Comparison of ENCODE assay signal across 35 cellular contexts in the genomic region with DNA sequence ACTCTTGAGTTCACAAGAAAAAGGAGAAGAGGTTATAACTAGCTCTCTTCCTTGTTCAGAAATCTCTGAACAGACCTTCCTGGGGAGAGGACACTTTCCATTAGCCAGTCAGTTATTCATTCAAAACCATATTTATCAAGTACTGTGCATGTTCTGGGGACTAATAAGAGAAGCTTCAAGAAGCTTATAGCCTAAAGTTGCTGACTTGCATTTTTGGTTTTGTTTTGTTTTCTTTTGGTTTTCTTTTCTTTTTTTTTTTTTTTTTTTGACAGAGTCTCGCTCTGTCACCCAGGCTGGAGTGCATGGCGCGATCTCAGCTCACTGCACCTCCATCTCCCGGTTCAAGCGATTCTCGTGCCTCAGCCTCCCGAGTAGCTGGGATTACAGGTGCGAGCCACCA.
"Had no signal": no experiment of that assay in that cellular context is flagged by ENCODE, and none has a peak within 500 bp of the region (broad histone marks: within the 10 kb centered on the region; RNA-seq: fewer than 3 reads in every experiment).

No MANE protein-coding gene starts in this region.

- ATAC-seq: activated CD8-positive, alpha-beta T cell treated with anti-CD3 and anti-CD28 coated beads for 36 hours; activated naive CD4-positive, alpha-beta T cell treated with anti-CD3 and anti-CD28 coated beads, Interleukin-2, amount 50 U/mL, for 72 hours; activated T-cell treated with anti-CD3 and anti-CD28 coated beads, Interleukin-2, amount 50 U/mL, for 4 hours; activated T-cell treated with anti-CD3 and anti-CD28 coated beads, Interleukin-2, amount 50 U/mL, for 72 hours; activated T-helper 17 cell treated with anti-CD3 and anti-CD28 coated beads, Interleukin-2, amount 50 U/mL, for 72 hours; body of pancreas had no signal

- H3K9me3 ChIP-seq: adrenal gland, body of pancreas had no signal

- H3K27me3 ChIP-seq: adrenal gland, body of pancreas, brain microvascular endothelial cell, cardiac muscle cell had no signal

- H3K36me3 ChIP-seq: adrenal gland, brain microvascular endothelial cell, cardiac muscle cell had no signal

- H3K27ac ChIP-seq: adrenal gland, body of pancreas, brain microvascular endothelial cell, cardiac muscle cell, VCaP had no signal

- FAIRE-seq: astrocyte, bronchial epithelial cell, TTC549 had no signal

- H3K4me1 ChIP-seq: adrenal gland had no signal

- DNase-seq: activated B cell treated with CpG ODN at 0.5 μM for 24 hours; activated CD4-positive, alpha-beta memory T cell treated with anti-CD3 and anti-CD28 coated beads for 36 hours; activated CD4-positive, alpha-beta T cell treated with anti-CD3 and anti-CD28 coated beads for 4 hours; activated CD4-positive, alpha-beta T cell treated with anti-CD3 and anti-CD28 coated beads, Interleukin-2, amount 10 ng/mL, durations not matched to agents 24 days and 14 days; activated CD4-positive, alpha-beta T cell treated with anti-CD3 and anti-CD28 coated beads, Interleukin-2, amount 50 U/mL, for 1 hour; activated CD4-positive, alpha-beta T cell treated with anti-CD3 and anti-CD28 coated beads, Interleukin-2, amount 50 U/mL, for 4 hours; activated CD4-positive, CD25-positive, alpha-beta regulatory T cell treated with anti-CD3 and anti-CD28 coated beads, Interleukin-2, amount 50 U/mL, for 72 hours; activated CD8-positive, alpha-beta memory T cell treated with anti-CD3 and anti-CD28 coated beads, Interleukin-2, amount 50 U/mL, for 4 hours; activated CD8-positive, alpha-beta T cell treated with anti-CD3 and anti-CD28 coated beads for 36 hours; activated effector memory CD4-positive, alpha-beta T cell treated with anti-CD3 and anti-CD28 coated beads, Interleukin-2, amount 50 U/mL, for 16 hours; activated gamma-delta T cell treated with Interleukin-2 at 50 U/mL for 16 hours; activated naive CD4-positive, alpha-beta T cell; activated naive CD4-positive, alpha-beta T cell treated with anti-CD3 and anti-CD28 coated beads for 36 hours; activated naive CD4-positive, alpha-beta T cell treated with anti-CD3 and anti-CD28 coated beads, Interleukin-2, amount 50 U/mL, for 16 hours; activated naive CD8-positive, alpha-beta T cell treated with anti-CD3 and anti-CD28 coated beads for 36 hours; activated T-cell treated with anti-CD3 and anti-CD28 coated beads for 4 hours; activated T-cell treated with anti-CD3 and anti-CD28 coated beads, Interleukin-2, amount 50 U/mL, for 1 hour; activated T-cell treated with anti-CD3 and anti-CD28 coated beads, Interleukin-2, amount 50 U/mL, for 4 hours; activated T-cell treated with anti-CD3 and anti-CD28 coated beads, Interleukin-2, amount 50 U/mL, for 72 hours; adrenal gland; amniotic stem cell; aorta; body of pancreas; brain microvascular endothelial cell; caudate nucleus; cerebellar nuclear complex; T-helper 2 cell; T-helper 9 cell had no signal

- H3K4me3 ChIP-seq: adrenal gland, body of pancreas, cardiac muscle cell had no signal
